In the genomic region with DNA sequence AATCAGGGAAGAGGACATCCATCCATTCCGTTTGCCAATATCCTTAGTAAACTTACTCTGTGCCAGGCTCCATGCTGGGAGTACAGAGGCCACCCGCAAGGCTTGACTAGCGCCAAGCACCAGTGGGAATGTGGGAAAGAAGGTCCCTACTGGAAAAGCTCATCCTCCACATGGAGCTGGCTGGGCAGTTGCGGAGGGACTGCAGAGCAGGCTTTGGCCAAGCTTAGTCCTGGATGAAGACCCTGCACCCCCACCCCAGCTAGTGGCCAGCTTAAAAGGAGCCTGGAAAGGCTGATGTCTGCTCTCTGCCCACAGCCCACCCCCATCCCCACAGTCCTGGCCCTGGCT, we compare ENCODE assay signal across 15 cellular contexts. TPM values are rescaled to one million over a fixed set of nuclear protein-coding genes. Genes with fewer than 3 reads are reported as not detected.
DNase-seq lines count a peak whose midpoint lies in the region; ATAC-seq, FAIRE-seq and TF ChIP-seq lines count a peak whose summit lies in the region.
"Had no signal": no experiment of that assay in that cellular context is flagged by ENCODE, and none has a peak within 500 bp of the region (broad histone marks: within the 10 kb centered on the region; RNA-seq: fewer than 3 reads in every experiment).

No MANE protein-coding gene starts in this region.

- ATAC-seq in Right ventricle myocardium superior (ENCODE audit: poor library complexity) = no peak
- ATAC-seq: activated T-cell treated with anti-CD3 and anti-CD28 coated beads, Interleukin-2, amount 50 U/mL, for 72 hours had no signal

- no peak overlapping the region for H3K4me3 Mint-ChIP-seq in astrocyte (ENCODE audit: unreplicated experiment)
- H3K4me3 Mint-ChIP-seq: activated T-cell treated with anti-CD3 and anti-CD28 coated beads, Interleukin-2, amount 50 U/mL, for 72 hours had no signal

- no peaks in the 10 kb centered on the region for H3K79me2 ChIP-seq in astrocyte (ENCODE audit: insufficient read depth, low read length)

- H3K27me3 Mint-ChIP-seq in astrocyte (ENCODE audit: low read depth, unreplicated experiment) = peaks cover 4% of the 10 kb centered on the region

- no peak overlapping the region for H3K9ac ChIP-seq in astrocyte (ENCODE audit: low read length)

- DNase-seq in AG08396 (ENCODE audit: low spot score) = peak; percentile 3
- peak; percentile 49 for DNase-seq in HT1080 (ENCODE audit: low read depth)
- no peak for DNase-seq in astrocyte (ENCODE audit: low read depth)
- peak; percentile 40 for DNase-seq in myocyte (ENCODE audit: low read depth)
- DNase-seq in RKO (ENCODE audit: low spot score) = no peak
- DNase-seq in medulla oblongata (ENCODE audit: extremely low spot score) = no peak
- no peak for DNase-seq in activated gamma-delta T cell (lab: John Stamatoyannopoulos, UW)
- no peak for DNase-seq in Right ventricle myocardium superior
- DNase-seq: activated T-cell treated with anti-CD3 and anti-CD28 coated beads, Interleukin-2, amount 50 U/mL, for 72 hours; DMS53; midbrain; NCI-H1436; NCI-H526; SIG-M5; thyroid gland had no signal

- peak overlapping the region; percentile 73 for H2AFZ ChIP-seq in astrocyte (ENCODE audit: low read depth, low read length)

- intact Hi-C loops in Right ventricle myocardium superior (cut with DNase I) = no loop called here

- no peaks in the 10 kb centered on the region for H3K27me3 ChIP-seq in astrocyte (ENCODE audit: insufficient read depth, low read length)
- H3K27me3 ChIP-seq: thyroid gland had no signal

- peaks cover 2% of the 10 kb centered on the region for H3K36me3 Mint-ChIP-seq in astrocyte (ENCODE audit: low read depth, unreplicated experiment)

- H3K27ac ChIP-seq in astrocyte (ENCODE audit: low read depth, low read length) = no peak overlapping the region
- H3K27ac ChIP-seq: thyroid gland had no signal

- H3K4me2 ChIP-seq in astrocyte (ENCODE audit: low read length) = peak overlapping the region; percentile 51

- no peaks in the 10 kb centered on the region for H3K9me3 Mint-ChIP-seq in astrocyte (ENCODE audit: unreplicated experiment)
- H3K9me3 Mint-ChIP-seq: activated T-cell treated with anti-CD3 and anti-CD28 coated beads, Interleukin-2, amount 50 U/mL, for 72 hours had no signal

- H3K36me3 ChIP-seq in astrocyte (ENCODE audit: insufficient read depth, low read length) = no peaks in the 10 kb centered on the region
- H3K36me3 ChIP-seq: thyroid gland had no signal

- no peaks in the 10 kb centered on the region for H4K20me1 ChIP-seq in astrocyte (ENCODE audit: insufficient read depth, low read length)

- no peak for FAIRE-seq in astrocyte (lab: Jason Lieb, UNC)

- TF ChIP-seq CTCF in astrocyte (IDR thresholded peaks at IDR 0.05; ENCODE audit: insufficient read depth, low read depth, low read length) = no peak

- peaks cover 9% of the 10 kb centered on the region for H3K4me1 Mint-ChIP-seq in astrocyte (ENCODE audit: low read depth, unreplicated experiment)

- no peak overlapping the region for H3K27ac Mint-ChIP-seq in astrocyte (ENCODE audit: unreplicated experiment)
- H3K27ac Mint-ChIP-seq: activated T-cell treated with anti-CD3 and anti-CD28 coated beads, Interleukin-2, amount 50 U/mL, for 72 hours had no signal

- H3K4me3 ChIP-seq in astrocyte (ENCODE audit: insufficient read depth, low read depth, low read length) = no peak overlapping the region
- H3K4me3 ChIP-seq: thyroid gland had no signal

- H3K4me1 ChIP-seq in astrocyte (ENCODE audit: insufficient read depth, low read length) = peaks cover 22% of the 10 kb centered on the region

- no peaks in the 10 kb centered on the region for H3K9me3 ChIP-seq in astrocyte (ENCODE audit: insufficient read depth, low read depth, low read length)
- H3K9me3 ChIP-seq: thyroid gland had no signal

RNA-seq across cellular contexts. Expression of a gene that starts 22.3 kb away (rescaled TPM):
- 124 and 154 TPM in 2 replicates for total RNA-seq in HT1080 (2014; rRNA removed; shearing (Covaris generic))
- polyA plus RNA-seq in HT1080 (2015; cell fraction: cytosol; rRNA removed) = 120 and 127 TPM in 2 replicates
- 133 and 137 TPM in 2 replicates for polyA plus RNA-seq in HT1080 (2015; cell fraction: nucleus; rRNA removed)
- 37.7 TPM in 2 replicates for total RNA-seq in astrocyte
- total RNA-seq in myocyte = 47.8 and 65.1 TPM in 2 replicates
- polyA plus RNA-seq in myocyte (2012) = 84.4 TPM
- total RNA-seq in Right ventricle myocardium superior = 29.5 TPM

RNA-seq across cellular contexts. Expression of a gene that starts 25.0 kb away (rescaled TPM):
- 74.0 and 76.1 TPM in 2 replicates for total RNA-seq in HT1080 (2014; rRNA removed; shearing (Covaris generic))
- polyA plus RNA-seq in HT1080 (2015; cell fraction: cytosol; rRNA removed) = 80.5 and 89.2 TPM in 2 replicates
- 51.1 and 55.8 TPM in 2 replicates for polyA plus RNA-seq in HT1080 (2015; cell fraction: nucleus; rRNA removed)
- 2.5 and 3.5 TPM in 2 replicates for total RNA-seq in astrocyte
- 12.0 and 19.8 TPM in 2 replicates for total RNA-seq in myocyte
- 10.2 TPM for polyA plus RNA-seq in myocyte (2012)
- total RNA-seq in Right ventricle myocardium superior = 5.1 TPM

RNA-seq across cellular contexts. Expression of a gene that starts 57.3 kb away (rescaled TPM):
- not detected in 2 replicates for total RNA-seq in HT1080 (2014; rRNA removed; shearing (Covaris generic))
- polyA plus RNA-seq in HT1080 (2015; cell fraction: cytosol; rRNA removed) = not detected in 2 replicates
- 0.03 and 0.20 TPM in 2 replicates for polyA plus RNA-seq in HT1080 (2015; cell fraction: nucleus; rRNA removed)
- 0.70 and 1.7 TPM in 2 replicates for total RNA-seq in astrocyte
- total RNA-seq in myocyte = 17.1 and 23.6 TPM in 2 replicates
- polyA plus RNA-seq in myocyte (2012) = 5.4 TPM
- 16.8 TPM for total RNA-seq in Right ventricle myocardium superior

Comparison
In these comparisons a context has a peak if more than half of its experiments do, and no peak if none do; other contexts are left out.
1. DNase-seq: peak in AG08396 (single experiment), HT1080 (single experiment) and myocyte (single experiment); none in astrocyte (single experiment), RKO (single experiment), medulla oblongata (single experiment), activated gamma-delta T cell (single experiment) and Right ventricle myocardium superior (single experiment).